ENCODE assay signal across 27 cellular contexts in the genomic region with DNA sequence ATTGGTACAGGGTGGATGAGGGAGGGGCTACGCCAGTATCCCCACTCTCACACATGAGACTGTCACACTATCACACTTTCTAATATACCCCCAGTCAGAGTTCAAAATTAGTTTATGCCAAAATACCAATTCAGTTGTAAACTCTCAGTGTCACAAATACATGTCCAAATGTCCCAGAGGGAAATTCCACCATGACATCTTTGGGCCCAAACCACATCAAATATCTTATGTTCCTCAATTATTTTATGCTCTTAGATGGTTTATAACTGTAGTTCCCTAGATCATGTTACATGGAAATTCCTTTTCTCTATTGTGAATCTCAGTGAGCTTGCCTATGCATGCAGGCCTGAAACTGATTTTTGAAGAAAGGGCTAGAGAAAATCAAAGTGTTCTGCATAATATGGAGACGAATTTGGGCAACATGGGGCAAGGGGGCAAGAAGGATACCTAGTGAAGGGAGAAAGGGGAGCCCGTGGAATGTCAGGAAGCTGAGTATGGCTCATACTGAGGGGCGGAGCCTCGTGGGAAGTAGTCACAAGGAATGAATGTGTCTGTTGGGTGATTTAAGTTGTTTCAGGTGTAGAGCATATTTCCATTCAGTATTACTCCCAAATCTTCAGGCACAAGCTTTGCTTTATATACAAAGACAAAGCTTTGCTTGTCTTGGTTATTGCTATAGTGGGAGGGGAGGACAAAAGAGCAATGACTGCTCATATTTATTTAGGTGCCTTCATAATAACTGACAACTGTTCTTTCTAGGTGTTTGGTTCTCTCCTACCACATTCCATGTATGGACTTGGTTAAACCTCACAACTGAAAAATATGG. TPM values are rescaled to one million over a fixed set of nuclear protein-coding genes. Genes with fewer than 3 reads are reported as not detected.
"Had no signal": no experiment of that assay in that cellular context is flagged by ENCODE, and none has a peak within 500 bp of the region (broad histone marks: within the 10 kb centered on the region; RNA-seq: fewer than 3 reads in every experiment).

No MANE protein-coding gene starts in this region.

- H3K4me3 ChIP-seq: heart right ventricle, pancreas, thyroid gland, upper lobe of right lung had no signal

- H3K9me3 ChIP-seq: neutrophil, pancreas, thyroid gland, upper lobe of right lung had no signal

- DNase-seq: activated CD4-positive, alpha-beta T cell treated with anti-CD3 and anti-CD28 coated beads for 36 hours; activated CD4-positive, alpha-beta T cell treated with anti-CD3 and anti-CD28 coated beads, Interleukin-2, amount 50 U/mL, for 4 hours; activated CD8-positive, alpha-beta memory T cell treated with anti-CD3 and anti-CD28 coated beads, Interleukin-2, amount 50 U/mL, for 48 hours; activated naive CD4-positive, alpha-beta T cell treated with Interleukin-2 at 50 U/mL for 16 hours; activated naive CD8-positive, alpha-beta T cell treated with anti-CD3 and anti-CD28 coated beads for 36 hours; activated T-cell treated with anti-CD3 and anti-CD28 coated beads, Interleukin-2, amount 50 U/mL, for 4 hours; cortex of kidney; heart right ventricle; left ventricle myocardium superior; pancreas; right cardiac atrium; stimulated activated CD4-positive, alpha-beta T cell treated with anti-CD3 and anti-CD28 coated beads, Interleukin-12 subunit alpha, Interleukin-12 subunit beta, amount 100 ng/mL, for 4 hours; stimulated activated CD4-positive, alpha-beta T cell treated with anti-CD3 and anti-CD28 coated beads, Interleukin-4, amount 100 ng/mL, for 4 hours; stimulated activated naive CD8-positive, alpha-beta T cell treated with anti-CD3 and anti-CD28 coated beads, Interleukin-15, Interleukin-2, amounts not matched to agents 100 U/mL and 50 U/mL, for 24 hours; T-helper 9 cell; thyroid gland; upper lobe of right lung had no signal

- ATAC-seq: activated CD4-positive, alpha-beta T cell treated with anti-CD3 and anti-CD28 coated beads for 36 hours; activated T-cell treated with anti-CD3 and anti-CD28 coated beads, Interleukin-2, amount 50 U/mL, for 4 hours; heart right ventricle; left ventricle myocardium superior; natural killer cell treated with Interleukin-12 subunit alpha and Interleukin-12 subunit beta and Interleukin-15 and Interleukin-18, amount 100 ng/mL, for 72 hours; pancreas; right cardiac atrium; stimulated activated naive CD8-positive, alpha-beta T cell treated with anti-CD3 and anti-CD28 coated beads, Interleukin-15, Interleukin-2, amounts not matched to agents 100 U/mL and 50 U/mL, for 24 hours; upper lobe of right lung; WTC11 had no signal

- H3K4me1 ChIP-seq: thyroid gland, upper lobe of right lung had no signal

- H3K36me3 ChIP-seq: heart right ventricle, neutrophil, pancreas, thyroid gland, upper lobe of right lung had no signal

- H3K27ac ChIP-seq: heart right ventricle, neutrophil, pancreas, thyroid gland, upper lobe of right lung had no signal

- H3K27me3 ChIP-seq: heart right ventricle, neutrophil, thyroid gland, upper lobe of right lung had no signal

RNA-seq across cellular contexts. Expression of gene CLNK, which starts 40.8 kb away (rescaled TPM):
- total RNA-seq: activated CD4-positive, alpha-beta T cell treated with anti-CD3 and anti-CD28 coated beads for 36 hours; cerebellum; epithelial cell of proximal tubule; fibroblast of villous mesenchyme; kidney epithelial cell; left ventricle myocardium superior; pulmonary artery endothelial cell; right cardiac atrium; skeletal muscle tissue; T-helper 1 cell treated with Interleukin-12 subunit alpha and Interleukin-12 subunit beta and Interleukin-4 antibody, amounts not matched to agents 30 ng/mL and 1 ng/mL, for 36 hours; thyroid gland; WTC11 had no signal
